ENCODE assay signal across 1 cellular context in the genomic region with DNA sequence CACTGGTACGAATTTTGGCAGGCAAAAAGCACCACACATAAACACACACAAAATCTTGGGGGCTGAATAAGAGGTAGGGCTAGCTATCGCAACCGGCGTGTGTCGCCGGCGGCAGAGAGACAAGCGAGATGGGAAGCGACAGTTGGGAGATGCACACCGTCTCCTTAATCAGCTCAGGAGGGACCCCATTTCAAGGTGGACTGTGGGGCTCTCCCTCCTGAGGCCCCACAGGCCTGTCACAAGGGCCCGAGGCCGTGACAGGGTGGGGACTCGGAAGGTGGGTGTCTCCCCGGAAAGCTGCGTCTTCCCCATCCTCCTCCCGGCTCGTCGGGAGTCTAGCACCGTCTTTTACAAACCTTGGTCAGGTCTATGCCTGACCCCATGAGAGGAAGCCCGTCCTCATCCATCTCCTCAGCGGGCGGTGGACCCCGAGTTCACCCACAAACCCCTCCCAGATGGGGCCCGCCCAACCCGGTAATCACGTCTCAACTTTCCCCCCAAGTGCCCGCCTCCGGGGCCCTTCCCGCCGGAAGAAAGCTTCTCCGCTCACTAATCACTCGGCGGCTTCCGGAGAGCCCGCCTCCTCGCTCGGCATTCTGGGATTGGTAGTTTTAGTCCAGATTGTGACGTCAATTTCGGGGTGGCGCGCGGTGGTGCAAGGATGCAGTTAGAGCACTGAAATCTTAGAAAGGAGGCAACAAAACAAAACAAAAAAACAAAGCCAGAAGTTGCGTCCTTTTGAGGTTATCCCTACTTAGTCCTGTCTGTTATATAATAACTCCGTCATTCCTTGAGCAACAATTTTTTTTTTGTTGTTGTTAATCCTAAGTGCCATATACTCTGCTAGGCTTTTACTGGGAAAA.
TF ChIP-seq lines count a peak whose summit lies in the region.

A gene with protein sequence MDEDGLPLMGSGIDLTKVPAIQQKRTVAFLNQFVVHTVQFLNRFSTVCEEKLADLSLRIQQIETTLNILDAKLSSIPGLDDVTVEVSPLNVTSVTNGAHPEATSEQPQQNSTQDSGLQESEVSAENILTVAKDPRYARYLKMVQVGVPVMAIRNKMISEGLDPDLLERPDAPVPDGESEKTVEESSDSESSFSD (minus strand): TSS at position 436 of the 863 bp plus-strand sequence. CDS start 29 bp downstream, at position 407.

TF ChIP-seq in HEK293, 187 proteins besides CTCF, POLR2A, EP300 and RAD21 (continued from another document and continues in another):
- TF ChIP-seq, protein P1, sequence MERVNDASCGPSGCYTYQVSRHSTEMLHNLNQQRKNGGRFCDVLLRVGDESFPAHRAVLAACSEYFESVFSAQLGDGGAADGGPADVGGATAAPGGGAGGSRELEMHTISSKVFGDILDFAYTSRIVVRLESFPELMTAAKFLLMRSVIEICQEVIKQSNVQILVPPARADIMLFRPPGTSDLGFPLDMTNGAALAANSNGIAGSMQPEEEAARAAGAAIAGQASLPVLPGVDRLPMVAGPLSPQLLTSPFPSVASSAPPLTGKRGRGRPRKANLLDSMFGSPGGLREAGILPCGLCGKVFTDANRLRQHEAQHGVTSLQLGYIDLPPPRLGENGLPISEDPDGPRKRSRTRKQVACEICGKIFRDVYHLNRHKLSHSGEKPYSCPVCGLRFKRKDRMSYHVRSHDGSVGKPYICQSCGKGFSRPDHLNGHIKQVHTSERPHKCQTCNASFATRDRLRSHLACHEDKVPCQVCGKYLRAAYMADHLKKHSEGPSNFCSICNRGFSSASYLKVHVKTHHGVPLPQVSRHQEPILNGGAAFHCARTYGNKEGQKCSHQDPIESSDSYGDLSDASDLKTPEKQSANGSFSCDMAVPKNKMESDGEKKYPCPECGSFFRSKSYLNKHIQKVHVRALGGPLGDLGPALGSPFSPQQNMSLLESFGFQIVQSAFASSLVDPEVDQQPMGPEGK (tag by site-specific recombination; IDR thresholded peaks at IDR 0.05), result peak; percentile 94
- TF ChIP-seq ZNF404 (tag by site-specific recombination; IDR thresholded peaks at IDR 0.05) (no peak), KLF1 (tag by site-specific recombination; IDR thresholded peaks at IDR 0.05) (peak; percentile 76), ZBTB8A (tag by site-specific recombination; IDR thresholded peaks at IDR 0.05) (peak; percentile 53), ZNF37A (tag by site-specific recombination; IDR thresholded peaks at IDR 0.05) (no peak), ZNF544 (tag by site-specific recombination; IDR thresholded peaks at IDR 0.05) (no peak), ZNF571 (tag by site-specific recombination; IDR thresholded peaks at IDR 0.05) (no peak), ZNF366 (tag by site-specific recombination; conservative IDR thresholded peaks at IDR 0.05) (no peak), ZNF426 (tag by site-specific recombination; IDR thresholded peaks at IDR 0.05) (no peak), ZNF292 (tag by site-specific recombination; IDR thresholded peaks at IDR 0.05; ENCODE audit: borderline replicate concordance, low read depth) (no peak), ZNF114 (tag by site-specific recombination; IDR thresholded peaks at IDR 0.05) (no peak), ZNF157 (tag by site-specific recombination; IDR thresholded peaks at IDR 0.05) (no peak), ZNF138 (tag by site-specific recombination; IDR thresholded peaks at IDR 0.05; ENCODE audit: borderline replicate concordance) (no peak), ZNF792 (tag by site-specific recombination; IDR thresholded peaks at IDR 0.05) (no peak), TRIM28 (IDR thresholded peaks at IDR 0.05; ENCODE audit: borderline replicate concordance, low read length) (no peak), ZNF248 (tag by site-specific recombination; IDR thresholded peaks at IDR 0.05) (no peak), ZNF202 (tag by site-specific recombination; IDR thresholded peaks at IDR 0.05; ENCODE audit: borderline replicate concordance) (no peak), ZNF302 (tag by site-specific recombination; IDR thresholded peaks at IDR 0.05; ENCODE audit: low read depth) (no peak), ZNF391 (tag by site-specific recombination; IDR thresholded peaks at IDR 0.05; ENCODE audit: borderline replicate concordance, low read depth) (no peak; the same call in 1 of the 2 replicates), ZNF223 (tag by site-specific recombination; IDR thresholded peaks at IDR 0.05) (no peak), ZNF311 (tag by site-specific recombination; IDR thresholded peaks at IDR 0.05; ENCODE audit: borderline replicate concordance) (no peak), ZNF112 (tag by site-specific recombination; IDR thresholded peaks at IDR 0.05) (no peak), IKZF3 (tag by site-specific recombination; IDR thresholded peaks at IDR 0.05) (no peak), ZFP41 (tag by site-specific recombination; IDR thresholded peaks at IDR 0.05; ENCODE audit: borderline replicate concordance) (no peak), ZNF146 (tag by site-specific recombination; IDR thresholded peaks at IDR 0.05) (no peak), SP2 (tag by site-specific recombination; IDR thresholded peaks at IDR 0.05) (peak; percentile 92), ZNF549 (tag by site-specific recombination; IDR thresholded peaks at IDR 0.05) (no peak), ZFP37 (tag by site-specific recombination; IDR thresholded peaks at IDR 0.05) (no peak), WT1 (tag by site-specific recombination; IDR thresholded peaks at IDR 0.05) (0 out of 2 replicates have a peak, but pooled peaks have one; percentile 29), EGR2 (tag by site-specific recombination; IDR thresholded peaks at IDR 0.05; ENCODE audit: low read depth) (0 out of 2 replicates have a peak, but pooled peaks have one; percentile 13), ZNF843 (tag by site-specific recombination; IDR thresholded peaks at IDR 0.05) (no peak), ZNF660 (tag by site-specific recombination; IDR thresholded peaks at IDR 0.05) (no peak), ZFHX2 (tag by site-specific recombination; conservative IDR thresholded peaks at IDR 0.05) (peak; percentile 30; the same call in 1 of the 2 replicates), ZNF140 (tag by site-specific recombination; IDR thresholded peaks at IDR 0.05) (no peak), ZNF133 (tag by site-specific recombination; IDR thresholded peaks at IDR 0.05) (no peak), SCRT2 (tag by site-specific recombination; IDR thresholded peaks at IDR 0.05) (no peak), ZNF830 (tag by site-specific recombination; IDR thresholded peaks at IDR 0.05; ENCODE audit: low read depth) (no peak), ZNF791 (tag by site-specific recombination; IDR thresholded peaks at IDR 0.05) (no peak), ZNF555 (tag by site-specific recombination; conservative IDR thresholded peaks at IDR 0.05) (no peak)
- TF ChIP-seq, protein P2, sequence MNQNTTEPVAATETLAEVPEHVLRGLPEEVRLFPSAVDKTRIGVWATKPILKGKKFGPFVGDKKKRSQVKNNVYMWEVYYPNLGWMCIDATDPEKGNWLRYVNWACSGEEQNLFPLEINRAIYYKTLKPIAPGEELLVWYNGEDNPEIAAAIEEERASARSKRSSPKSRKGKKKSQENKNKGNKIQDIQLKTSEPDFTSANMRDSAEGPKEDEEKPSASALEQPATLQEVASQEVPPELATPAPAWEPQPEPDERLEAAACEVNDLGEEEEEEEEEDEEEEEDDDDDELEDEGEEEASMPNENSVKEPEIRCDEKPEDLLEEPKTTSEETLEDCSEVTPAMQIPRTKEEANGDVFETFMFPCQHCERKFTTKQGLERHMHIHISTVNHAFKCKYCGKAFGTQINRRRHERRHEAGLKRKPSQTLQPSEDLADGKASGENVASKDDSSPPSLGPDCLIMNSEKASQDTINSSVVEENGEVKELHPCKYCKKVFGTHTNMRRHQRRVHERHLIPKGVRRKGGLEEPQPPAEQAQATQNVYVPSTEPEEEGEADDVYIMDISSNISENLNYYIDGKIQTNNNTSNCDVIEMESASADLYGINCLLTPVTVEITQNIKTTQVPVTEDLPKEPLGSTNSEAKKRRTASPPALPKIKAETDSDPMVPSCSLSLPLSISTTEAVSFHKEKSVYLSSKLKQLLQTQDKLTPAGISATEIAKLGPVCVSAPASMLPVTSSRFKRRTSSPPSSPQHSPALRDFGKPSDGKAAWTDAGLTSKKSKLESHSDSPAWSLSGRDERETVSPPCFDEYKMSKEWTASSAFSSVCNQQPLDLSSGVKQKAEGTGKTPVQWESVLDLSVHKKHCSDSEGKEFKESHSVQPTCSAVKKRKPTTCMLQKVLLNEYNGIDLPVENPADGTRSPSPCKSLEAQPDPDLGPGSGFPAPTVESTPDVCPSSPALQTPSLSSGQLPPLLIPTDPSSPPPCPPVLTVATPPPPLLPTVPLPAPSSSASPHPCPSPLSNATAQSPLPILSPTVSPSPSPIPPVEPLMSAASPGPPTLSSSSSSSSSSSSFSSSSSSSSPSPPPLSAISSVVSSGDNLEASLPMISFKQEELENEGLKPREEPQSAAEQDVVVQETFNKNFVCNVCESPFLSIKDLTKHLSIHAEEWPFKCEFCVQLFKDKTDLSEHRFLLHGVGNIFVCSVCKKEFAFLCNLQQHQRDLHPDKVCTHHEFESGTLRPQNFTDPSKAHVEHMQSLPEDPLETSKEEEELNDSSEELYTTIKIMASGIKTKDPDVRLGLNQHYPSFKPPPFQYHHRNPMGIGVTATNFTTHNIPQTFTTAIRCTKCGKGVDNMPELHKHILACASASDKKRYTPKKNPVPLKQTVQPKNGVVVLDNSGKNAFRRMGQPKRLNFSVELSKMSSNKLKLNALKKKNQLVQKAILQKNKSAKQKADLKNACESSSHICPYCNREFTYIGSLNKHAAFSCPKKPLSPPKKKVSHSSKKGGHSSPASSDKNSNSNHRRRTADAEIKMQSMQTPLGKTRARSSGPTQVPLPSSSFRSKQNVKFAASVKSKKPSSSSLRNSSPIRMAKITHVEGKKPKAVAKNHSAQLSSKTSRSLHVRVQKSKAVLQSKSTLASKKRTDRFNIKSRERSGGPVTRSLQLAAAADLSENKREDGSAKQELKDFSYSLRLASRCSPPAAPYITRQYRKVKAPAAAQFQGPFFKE (tag by site-specific recombination; IDR thresholded peaks at IDR 0.05; ENCODE audit: borderline replicate concordance), result no peak
- TF ChIP-seq, protein P3, sequence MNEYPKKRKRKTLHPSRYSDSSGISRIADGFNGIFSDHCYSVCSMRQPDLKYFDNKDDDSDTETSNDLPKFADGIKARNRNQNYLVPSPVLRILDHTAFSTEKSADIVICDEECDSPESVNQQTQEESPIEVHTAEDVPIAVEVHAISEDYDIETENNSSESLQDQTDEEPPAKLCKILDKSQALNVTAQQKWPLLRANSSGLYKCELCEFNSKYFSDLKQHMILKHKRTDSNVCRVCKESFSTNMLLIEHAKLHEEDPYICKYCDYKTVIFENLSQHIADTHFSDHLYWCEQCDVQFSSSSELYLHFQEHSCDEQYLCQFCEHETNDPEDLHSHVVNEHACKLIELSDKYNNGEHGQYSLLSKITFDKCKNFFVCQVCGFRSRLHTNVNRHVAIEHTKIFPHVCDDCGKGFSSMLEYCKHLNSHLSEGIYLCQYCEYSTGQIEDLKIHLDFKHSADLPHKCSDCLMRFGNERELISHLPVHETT (tag by site-specific recombination; IDR thresholded peaks at IDR 0.05), result no peak
- TF ChIP-seq, protein P4, sequence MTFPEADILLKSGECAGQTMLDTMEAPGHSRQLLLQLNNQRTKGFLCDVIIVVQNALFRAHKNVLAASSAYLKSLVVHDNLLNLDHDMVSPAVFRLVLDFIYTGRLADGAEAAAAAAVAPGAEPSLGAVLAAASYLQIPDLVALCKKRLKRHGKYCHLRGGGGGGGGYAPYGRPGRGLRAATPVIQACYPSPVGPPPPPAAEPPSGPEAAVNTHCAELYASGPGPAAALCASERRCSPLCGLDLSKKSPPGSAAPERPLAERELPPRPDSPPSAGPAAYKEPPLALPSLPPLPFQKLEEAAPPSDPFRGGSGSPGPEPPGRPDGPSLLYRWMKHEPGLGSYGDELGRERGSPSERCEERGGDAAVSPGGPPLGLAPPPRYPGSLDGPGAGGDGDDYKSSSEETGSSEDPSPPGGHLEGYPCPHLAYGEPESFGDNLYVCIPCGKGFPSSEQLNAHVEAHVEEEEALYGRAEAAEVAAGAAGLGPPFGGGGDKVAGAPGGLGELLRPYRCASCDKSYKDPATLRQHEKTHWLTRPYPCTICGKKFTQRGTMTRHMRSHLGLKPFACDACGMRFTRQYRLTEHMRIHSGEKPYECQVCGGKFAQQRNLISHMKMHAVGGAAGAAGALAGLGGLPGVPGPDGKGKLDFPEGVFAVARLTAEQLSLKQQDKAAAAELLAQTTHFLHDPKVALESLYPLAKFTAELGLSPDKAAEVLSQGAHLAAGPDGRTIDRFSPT (tag by site-specific recombination; IDR thresholded peaks at IDR 0.05), result no peak
- TF ChIP-seq, protein P5, sequence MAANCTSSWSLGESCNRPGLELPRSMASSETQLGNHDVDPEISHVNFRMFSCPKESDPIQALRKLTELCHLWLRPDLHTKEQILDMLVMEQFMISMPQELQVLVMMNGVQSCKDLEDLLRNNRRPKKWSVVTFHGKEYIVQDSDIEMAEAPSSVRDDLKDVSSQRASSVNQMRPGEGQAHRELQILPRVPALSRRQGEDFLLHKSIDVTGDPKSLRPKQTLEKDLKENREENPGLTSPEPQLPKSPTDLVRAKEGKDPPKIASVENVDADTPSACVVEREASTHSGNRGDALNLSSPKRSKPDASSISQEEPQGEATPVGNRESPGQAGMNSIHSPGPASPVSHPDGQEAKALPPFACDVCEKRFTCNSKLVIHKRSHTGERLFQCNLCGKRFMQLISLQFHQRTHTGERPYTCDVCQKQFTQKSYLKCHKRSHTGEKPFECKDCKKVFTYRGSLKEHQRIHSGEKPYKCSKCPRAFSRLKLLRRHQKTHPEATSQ (tag by site-specific recombination; IDR thresholded peaks at IDR 0.05), result no peak
- TF ChIP-seq, protein P6, sequence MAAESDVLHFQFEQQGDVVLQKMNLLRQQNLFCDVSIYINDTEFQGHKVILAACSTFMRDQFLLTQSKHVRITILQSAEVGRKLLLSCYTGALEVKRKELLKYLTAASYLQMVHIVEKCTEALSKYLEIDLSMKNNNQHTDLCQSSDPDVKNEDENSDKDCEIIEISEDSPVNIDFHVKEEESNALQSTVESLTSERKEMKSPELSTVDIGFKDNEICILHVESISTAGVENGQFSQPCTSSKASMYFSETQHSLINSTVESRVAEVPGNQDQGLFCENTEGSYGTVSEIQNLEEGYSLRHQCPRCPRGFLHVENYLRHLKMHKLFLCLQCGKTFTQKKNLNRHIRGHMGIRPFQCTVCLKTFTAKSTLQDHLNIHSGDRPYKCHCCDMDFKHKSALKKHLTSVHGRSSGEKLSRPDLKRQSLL (tag by site-specific recombination; IDR thresholded peaks at IDR 0.05), result no peak
- TF ChIP-seq, protein P7, sequence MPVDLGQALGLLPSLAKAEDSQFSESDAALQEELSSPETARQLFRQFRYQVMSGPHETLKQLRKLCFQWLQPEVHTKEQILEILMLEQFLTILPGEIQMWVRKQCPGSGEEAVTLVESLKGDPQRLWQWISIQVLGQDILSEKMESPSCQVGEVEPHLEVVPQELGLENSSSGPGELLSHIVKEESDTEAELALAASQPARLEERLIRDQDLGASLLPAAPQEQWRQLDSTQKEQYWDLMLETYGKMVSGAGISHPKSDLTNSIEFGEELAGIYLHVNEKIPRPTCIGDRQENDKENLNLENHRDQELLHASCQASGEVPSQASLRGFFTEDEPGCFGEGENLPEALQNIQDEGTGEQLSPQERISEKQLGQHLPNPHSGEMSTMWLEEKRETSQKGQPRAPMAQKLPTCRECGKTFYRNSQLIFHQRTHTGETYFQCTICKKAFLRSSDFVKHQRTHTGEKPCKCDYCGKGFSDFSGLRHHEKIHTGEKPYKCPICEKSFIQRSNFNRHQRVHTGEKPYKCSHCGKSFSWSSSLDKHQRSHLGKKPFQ (tag by site-specific recombination; IDR thresholded peaks at IDR 0.05), result no peak
